In the genomic region with DNA sequence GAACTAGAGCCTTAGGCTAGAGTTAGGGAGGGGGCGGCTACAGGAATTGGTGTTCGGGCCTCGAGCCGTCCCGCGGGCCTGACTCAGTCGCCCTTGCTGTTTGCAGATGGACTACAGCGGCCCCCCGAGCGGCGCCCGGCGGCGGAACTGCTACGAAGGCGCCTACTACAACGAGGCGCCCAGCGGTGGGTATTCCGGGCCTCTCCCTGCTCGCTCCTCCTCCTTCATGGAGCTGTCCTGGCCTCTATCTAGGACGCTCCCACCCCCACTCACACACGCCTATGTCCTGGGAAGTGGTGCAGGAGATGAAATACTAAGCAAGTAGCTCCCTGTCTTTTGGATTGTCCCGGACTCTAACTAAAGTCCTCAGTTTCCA, we compare ENCODE assay signal across 1 cellular context.
TF ChIP-seq lines count a peak whose summit lies in the region.

No MANE protein-coding gene starts in this region.

TF ChIP-seq in A549, 52 proteins besides CTCF, POLR2A, EP300 and RAD21 (continued from another document):
- TF ChIP-seq, protein P1, sequence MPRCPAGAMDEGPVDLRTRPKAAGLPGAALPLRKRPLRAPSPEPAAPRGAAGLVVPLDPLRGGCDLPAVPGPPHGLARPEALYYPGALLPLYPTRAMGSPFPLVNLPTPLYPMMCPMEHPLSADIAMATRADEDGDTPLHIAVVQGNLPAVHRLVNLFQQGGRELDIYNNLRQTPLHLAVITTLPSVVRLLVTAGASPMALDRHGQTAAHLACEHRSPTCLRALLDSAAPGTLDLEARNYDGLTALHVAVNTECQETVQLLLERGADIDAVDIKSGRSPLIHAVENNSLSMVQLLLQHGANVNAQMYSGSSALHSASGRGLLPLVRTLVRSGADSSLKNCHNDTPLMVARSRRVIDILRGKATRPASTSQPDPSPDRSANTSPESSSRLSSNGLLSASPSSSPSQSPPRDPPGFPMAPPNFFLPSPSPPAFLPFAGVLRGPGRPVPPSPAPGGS (IDR thresholded peaks at IDR 0.05): no peak
- TF ChIP-seq EHMT2 (IDR thresholded peaks at IDR 0.05; ENCODE audit: low read depth) (no peak), PHF8 (IDR thresholded peaks at IDR 0.05; ENCODE audit: borderline replicate concordance, low read depth) (no peak), FOSB (CRISPR knock-in tag; IDR thresholded peaks at IDR 0.05) (no peak), CHD2 (IDR thresholded peaks at IDR 0.05; ENCODE audit: low read length, partially characterized antibody) (no peak), RFX5 (IDR thresholded peaks at IDR 0.05) (no peak)
